8 cellular contexts compared by ENCODE assay signal in the genomic region with DNA sequence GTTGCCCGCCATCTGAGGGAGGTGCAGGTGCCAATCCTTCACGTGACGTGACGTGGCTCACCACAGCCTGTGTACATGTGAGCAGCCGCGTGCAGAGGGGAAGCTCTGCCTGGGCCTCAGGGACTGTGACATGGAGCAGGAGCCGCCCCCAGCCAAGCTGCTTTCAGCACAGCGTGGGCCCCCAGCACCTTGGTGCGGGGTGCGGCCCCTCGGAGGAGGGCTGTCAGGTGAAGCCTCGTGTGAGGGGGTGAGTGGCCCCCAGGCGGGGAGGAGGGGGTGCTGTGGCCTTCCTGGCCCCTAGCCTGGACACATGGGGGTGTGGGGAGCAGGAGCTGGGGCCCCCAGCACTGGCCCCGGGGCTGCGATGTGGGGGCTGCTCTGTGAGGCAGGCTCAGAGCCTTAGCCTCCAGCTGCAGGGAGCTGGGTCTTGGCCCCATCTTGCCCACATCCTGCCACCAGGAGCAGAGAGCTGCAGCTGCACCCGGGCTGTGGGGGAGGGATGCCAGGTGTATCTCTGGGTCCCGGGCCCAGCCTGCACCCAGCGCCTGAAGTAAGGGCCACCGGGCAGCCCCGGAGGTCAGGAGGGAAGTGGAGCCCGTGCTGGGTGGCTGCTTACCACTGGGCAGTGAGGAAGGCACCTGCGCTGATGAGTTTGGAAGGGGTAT. TPM values are rescaled to one million over a fixed set of nuclear protein-coding genes. Genes with fewer than 3 reads are reported as not detected.
DNase-seq lines count a peak whose midpoint lies in the region; ATAC-seq, FAIRE-seq and TF ChIP-seq lines count a peak whose summit lies in the region.

A gene (plus strand): TSS at position 100 of the 665 bp plus-strand sequence. CDS start 5,806 bp downstream, outside the sequence.

- FAIRE-seq in GM12891 (lab: Jason Lieb, UNC) = peak; percentile 99

- H3K4me1 Mint-ChIP-seq in T-helper 2 cell treated with Interferon-gamma antibody and Interleukin-4, amounts not matched to agents 5 μg/mL and 100 μg/mL, for 36 hours (ENCODE audit: low read depth) = peaks cover 55% of the 10 kb centered on the region

- H3K27ac Mint-ChIP-seq in T-helper 2 cell treated with Interferon-gamma antibody and Interleukin-4, amounts not matched to agents 5 μg/mL and 100 μg/mL, for 36 hours = peak within 1 kb of the TSS; percentile 91

- H3K9me3 Mint-ChIP-seq in T-helper 2 cell treated with Interferon-gamma antibody and Interleukin-4, amounts not matched to agents 5 μg/mL and 100 μg/mL, for 36 hours = no peaks in the 10 kb centered on the region

- peak within 1 kb of the TSS; percentile 62 for H3K27ac ChIP-seq in caudate nucleus (ENCODE audit: low read depth, low read length)

- DNase-seq in GM12891 (ENCODE audit: insufficient read length, low spot score) (peak; percentile 68), caudate nucleus (lab: John Stamatoyannopoulos, UW) (peak in 40 of 61 donors; percentile 18 to 89 (median 56)), HUDEP-2 (lab: John Stamatoyannopoulos, UW; ENCODE audit: unreplicated experiment in 76 of 76) (no peak), retina (no peak)
- DNase-seq in T-helper 2 cell treated with Interferon-gamma antibody and Interleukin-4, amounts not matched to agents 5 μg/mL and 100 μg/mL, for 36 hours (ENCODE audit: low spot score) = peak; percentile 65
- DNase-seq in stimulated activated CD4-positive, alpha-beta T cell treated with anti-CD3 and anti-CD28 coated beads, Interleukin-1b, Interleukin-23, amount 100 ng/mL, for 24 hours (ENCODE audit: low read depth in 4 of 4, low spot score in 1 of 4) = peak in 3 of 4 experiments; percentile 40 to 77 (median 75)

- 0 out of 2 replicates have a peak, but pooled peaks have one; percentile 14 for TF ChIP-seq POLR2A in GM12891 (IDR thresholded peaks at IDR 0.05; ENCODE audit: low read depth, low read length)

- ATAC-seq in HG02623 (IDR thresholded peaks at IDR 0.05; ENCODE audit: unreplicated experiment) (peak; percentile 43), HG03469 (IDR thresholded peaks at IDR 0.05; ENCODE audit: unreplicated experiment) (no peak)

- H3K4me3 Mint-ChIP-seq in T-helper 2 cell treated with Interferon-gamma antibody and Interleukin-4, amounts not matched to agents 5 μg/mL and 100 μg/mL, for 36 hours = peak within 1 kb of the TSS; percentile 82

- peaks cover 7% of the 10 kb centered on the region for H3K27me3 Mint-ChIP-seq in T-helper 2 cell treated with Interferon-gamma antibody and Interleukin-4, amounts not matched to agents 5 μg/mL and 100 μg/mL, for 36 hours (ENCODE audit: low read depth)

- peaks cover 4% of the 10 kb centered on the region for H3K36me3 Mint-ChIP-seq in T-helper 2 cell treated with Interferon-gamma antibody and Interleukin-4, amounts not matched to agents 5 μg/mL and 100 μg/mL, for 36 hours (ENCODE audit: low read depth)

TF ChIP-seq in GM12891, 5 proteins besides CTCF, POLR2A, EP300 and RAD21:
- no peak for TF ChIP-seq SPI1 (IDR thresholded peaks at IDR 0.05; ENCODE audit: low read depth, low read length)
- TF ChIP-seq POLR2AphosphoS5 (IDR thresholded peaks at IDR 0.05; ENCODE audit: low read depth, low read length) = 0 out of 2 replicates have a peak, but pooled peaks have one; percentile 26

RNA-seq across cellular contexts. Expression of the gene that starts here (rescaled TPM):
- 15.5 TPM for polyA plus RNA-seq in GM12891 (2012; ENCODE audit: low read depth, missing spikeins)

Comparison
In these comparisons a context has a peak if more than half of its experiments do, and no peak if none do; other contexts are left out.
1. DNase-seq: peak in GM12891 (single experiment), T-helper 2 cell treated with Interferon-gamma antibody and Interleukin-4, amounts not matched to agents 5 μg/mL and 100 μg/mL, for 36 hours (single experiment), caudate nucleus (40 of 61) and stimulated activated CD4-positive, alpha-beta T cell treated with anti-CD3 and anti-CD28 coated beads, Interleukin-1b, Interleukin-23, amount 100 ng/mL, for 24 hours (3 of 4); none in HUDEP-2 (0 of 76) and retina (single experiment).